Comparison of ENCODE assay signal across 7 cellular contexts in genomic region chr1:154556422-154556821, GRCh38. TPM values are rescaled to one million over a fixed set of nuclear protein-coding genes. Genes with fewer than 3 reads are reported as not detected.
DNase-seq lines count a peak whose midpoint lies in the region; ATAC-seq, FAIRE-seq and TF ChIP-seq lines count a peak whose summit lies in the region.
"Had no signal": no experiment of that assay in that cellular context is flagged by ENCODE, and none has a peak within 500 bp of the region (broad histone marks: within the 10 kb centered on the region; RNA-seq: fewer than 3 reads in every experiment).

No MANE protein-coding gene starts in this region.

- DNase-seq in Right ventricle myocardium superior, result peak; percentile 51
- DNase-seq in cardiac septum (ENCODE audit: low spot score), result no peak
- DNase-seq in left ventricle myocardium superior, result peak; percentile 50
- DNase-seq in urothelium cell line (ENCODE audit: low spot score), result peak; percentile 42
- no peak for DNase-seq in H54 (ENCODE audit: insufficient read length, low spot score)
- no peak for DNase-seq in lower leg skin (ENCODE audit: low spot score in 2 of 2)
- DNase-seq: GF-D8 had no signal

- 23 to 25% methylated on average over 4 of the region's 4 CpGs for WGBS in lower leg skin, 2 donors

- ATAC-seq in Right ventricle myocardium superior (ENCODE audit: poor library complexity) (no peak), left ventricle myocardium superior (no peak)

- H3K4me3 ChIP-seq in lower leg skin (ENCODE audit: low read depth, poor library complexity, severe bottlenecking), result no peak overlapping the region

- TF ChIP-seq POLR2A in H54 (IDR thresholded peaks at IDR 0.05; ENCODE audit: low read depth, low read length) (no peak), lower leg skin (IDR thresholded peaks at IDR 0.05) (no peak)

- FAIRE-seq in urothelium cell line (lab: Jason Lieb, UNC), result no peak
- no peak for FAIRE-seq in H54 (lab: Jason Lieb, UNC)

- intact Hi-C loops in Right ventricle myocardium superior (cut with DNase I) (no loop called here), cardiac septum (cut with DNase I) (loop anchor here (5.0 kb wide), 2 partner anchors 149 to 201 kb away; partner anchors contain the start of gene IL6R), left ventricle myocardium superior (cut with micrococcal nuclease) (no loop called here), lower leg skin (cut with DNase I; ENCODE audit: low total_unique reads) (no loop called here)

- no peak for TF ChIP-seq CTCF in lower leg skin (IDR thresholded peaks at IDR 0.05)

RNA-seq across cellular contexts. Expression of gene UBE2Q1, which starts 2.0 kb away (rescaled TPM):
- total RNA-seq in Right ventricle myocardium superior, result 46.6 TPM
- 65.5 TPM for total RNA-seq in cardiac septum
- total RNA-seq in left ventricle myocardium superior, result 68.7 TPM
- total RNA-seq in lower leg skin, result 10 to 100 TPM; 24.1 to 40.0 (median 32.2) TPM

RNA-seq across cellular contexts. Expression of gene CHRNB2, which starts 11.2 kb away (rescaled TPM):
- total RNA-seq in Right ventricle myocardium superior (not detected), cardiac septum (0.05 TPM), left ventricle myocardium superior (not detected), lower leg skin (under 1 TPM; 0.08 to 0.52 (median 0.26) TPM)

RNA-seq across cellular contexts. Expression of gene ADAR, which starts 51.6 kb away (rescaled TPM):
- total RNA-seq in Right ventricle myocardium superior (48.1 TPM), cardiac septum (54.1 TPM), left ventricle myocardium superior (61.3 TPM), lower leg skin (100 to 1,000 TPM in 1 of 4 donors, 10 to 100 TPM in 3; 54.3 to 105 (median 73.6) TPM)

RNA-seq across cellular contexts. Expression of gene SHE, which starts 54.2 kb away (rescaled TPM):
- total RNA-seq in Right ventricle myocardium superior, result 11.0 TPM
- 16.8 TPM for total RNA-seq in cardiac septum
- total RNA-seq in left ventricle myocardium superior, result 10.2 TPM
- 1 to 10 TPM; 4.0 to 8.0 (median 6.1) TPM for total RNA-seq in lower leg skin

RNA-seq across cellular contexts. Expression of gene TDRD10, which starts 54.4 kb away (rescaled TPM):
- 2.5 TPM for total RNA-seq in Right ventricle myocardium superior
- 5.0 TPM for total RNA-seq in cardiac septum
- 1.9 TPM for total RNA-seq in left ventricle myocardium superior
- 1 to 10 TPM in 1 of 4 donors, under 1 TPM in 2, not detected in 1; 0.57 to 1.5 (median 0.83) TPM for total RNA-seq in lower leg skin

Comparison
In these comparisons a context has a peak if more than half of its experiments do, and no peak if none do; other contexts are left out.
1. DNase-seq: peak in Right ventricle myocardium superior (single experiment), left ventricle myocardium superior (single experiment) and urothelium cell line (single experiment); none in cardiac septum (single experiment), H54 (single experiment) and lower leg skin (0 of 2).